In the genomic region with DNA sequence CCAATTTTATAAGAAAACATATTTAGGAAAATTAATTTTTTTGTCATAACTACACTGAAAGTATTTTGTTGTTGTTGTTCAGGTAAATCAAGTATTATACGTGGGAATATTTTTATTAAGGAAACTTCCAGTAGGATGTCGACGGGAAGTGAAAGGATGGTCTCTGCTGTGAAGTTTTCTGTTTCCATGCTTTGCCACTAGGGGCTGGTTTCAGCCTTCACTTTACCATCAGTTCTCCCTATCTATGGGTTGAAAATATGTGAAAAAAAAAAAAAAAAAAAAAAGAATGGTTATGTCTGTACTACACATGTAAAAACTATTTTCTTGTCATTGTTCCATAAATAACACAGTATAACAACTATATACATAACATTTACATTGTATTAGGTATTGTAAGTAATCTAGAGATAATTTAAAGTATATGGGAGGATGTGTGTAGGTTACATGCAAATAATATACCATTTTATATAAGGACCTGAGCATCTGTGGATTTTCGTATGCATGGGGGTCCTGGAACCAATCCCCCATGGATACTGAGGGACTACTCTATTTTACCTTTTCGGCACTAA, we compare ENCODE assay signal across 9 cellular contexts.
A peak's percentile ranks its signal among the peaks of the same experiment; 100 is the strongest.
DNase-seq lines count a peak whose midpoint lies in the region; ATAC-seq and TF ChIP-seq lines count a peak whose summit lies in the region.
"Had no signal": no experiment of that assay in that cellular context is flagged by ENCODE, and none has a peak within 500 bp of the region (broad histone marks: within the 10 kb centered on the region; RNA-seq: fewer than 3 reads in every experiment).

No MANE protein-coding gene starts in this region.

- peak overlapping the region; percentile 70 for H3K27ac ChIP-seq in osteoblast (ENCODE audit: low read depth, low read length)

- H3K27me3 Mint-ChIP-seq in chondrocyte (ENCODE audit: low read depth) = no peaks in the 10 kb centered on the region

- H3K36me3 Mint-ChIP-seq in chondrocyte (ENCODE audit: low read depth) = no peaks in the 10 kb centered on the region

- peaks cover 44% of the 10 kb centered on the region for H3K4me1 ChIP-seq in osteoblast (ENCODE audit: insufficient read depth, low read length)

- no peaks in the 10 kb centered on the region for H3K36me3 ChIP-seq in osteoblast (ENCODE audit: insufficient read depth, low read length)

- H2AFZ ChIP-seq in osteoblast (ENCODE audit: low read length) = no peak overlapping the region

- H4K20me1 ChIP-seq in osteoblast (ENCODE audit: insufficient read depth, low read length) = no peaks in the 10 kb centered on the region

- H3K4me3 ChIP-seq in osteoblast (ENCODE audit: insufficient read depth, low read length) = no peak overlapping the region

- peaks cover 8% of the 10 kb centered on the region for H3K79me2 ChIP-seq in osteoblast (ENCODE audit: insufficient read depth, low read length)

- no peaks in the 10 kb centered on the region for H3K27me3 ChIP-seq in osteoblast (ENCODE audit: insufficient read depth, low read length)

- no peak for ATAC-seq in GM21360 (IDR thresholded peaks at IDR 0.05; ENCODE audit: unreplicated experiment)
- no peak for ATAC-seq in GM19351 (IDR thresholded peaks at IDR 0.05; ENCODE audit: unreplicated experiment)

- no peak overlapping the region for H3K4me2 ChIP-seq in osteoblast (ENCODE audit: insufficient read depth, low read length)

- TF ChIP-seq CTCF in chondrocyte (IDR thresholded peaks at IDR 0.05) (peak; percentile 83), osteoblast (IDR thresholded peaks at IDR 0.05; ENCODE audit: extremely low read depth, low read depth, low read length) (peak; percentile 79)

- no peak overlapping the region for H3K4me3 Mint-ChIP-seq in chondrocyte (ENCODE audit: unreplicated experiment)
- H3K4me3 Mint-ChIP-seq: activated T-helper 1 cell treated with anti-CD3 and anti-CD28 coated beads, Interleukin-12 subunit alpha, Interleukin-12 subunit beta, Interleukin-2, Interleukin-4 antibody, amounts not matched to agents 30 ng/mL and 10 ng/mL and 1 ng/mL, durations not matched to agents 14 hours and 24 hours and 36 hours had no signal

- H3K9me3 Mint-ChIP-seq in chondrocyte (ENCODE audit: low read depth) = peaks cover 4% of the 10 kb centered on the region
- H3K9me3 Mint-ChIP-seq: activated T-helper 1 cell treated with anti-CD3 and anti-CD28 coated beads, Interleukin-12 subunit alpha, Interleukin-12 subunit beta, Interleukin-2, Interleukin-4 antibody, amounts not matched to agents 30 ng/mL and 10 ng/mL and 1 ng/mL, durations not matched to agents 14 hours and 24 hours and 36 hours had no signal

- no peaks in the 10 kb centered on the region for H3K9me3 ChIP-seq in osteoblast (ENCODE audit: low read depth, low read length)

- peak overlapping the region; percentile 62 for H3K27ac Mint-ChIP-seq in chondrocyte (ENCODE audit: unreplicated experiment)
- H3K27ac Mint-ChIP-seq: activated T-helper 1 cell treated with anti-CD3 and anti-CD28 coated beads, Interleukin-12 subunit alpha, Interleukin-12 subunit beta, Interleukin-2, Interleukin-4 antibody, amounts not matched to agents 30 ng/mL and 10 ng/mL and 1 ng/mL, durations not matched to agents 14 hours and 24 hours and 36 hours had no signal

- peaks cover 55% of the 10 kb centered on the region for H3K4me1 Mint-ChIP-seq in chondrocyte (ENCODE audit: low read depth)

- DNase-seq in EL (peak; percentile 63), NAMALWA (ENCODE audit: low spot score) (peak; percentile 56), chondrocyte (ENCODE audit: low spot score) (no peak), osteoblast (ENCODE audit: insufficient read length, low spot score, missing footprints) (peak; percentile 86), T-helper 1 cell (no peak), GF-D8 (lab: John Stamatoyannopoulos, UW) (no peak)

Comparison
In these comparisons a context has a peak if more than half of its experiments do, and no peak if none do; other contexts are left out.
1. DNase-seq: peak in EL (single experiment), NAMALWA (single experiment) and osteoblast (single experiment); none in chondrocyte (single experiment), T-helper 1 cell (0 of 5) and GF-D8 (single experiment).